In the genomic region with DNA sequence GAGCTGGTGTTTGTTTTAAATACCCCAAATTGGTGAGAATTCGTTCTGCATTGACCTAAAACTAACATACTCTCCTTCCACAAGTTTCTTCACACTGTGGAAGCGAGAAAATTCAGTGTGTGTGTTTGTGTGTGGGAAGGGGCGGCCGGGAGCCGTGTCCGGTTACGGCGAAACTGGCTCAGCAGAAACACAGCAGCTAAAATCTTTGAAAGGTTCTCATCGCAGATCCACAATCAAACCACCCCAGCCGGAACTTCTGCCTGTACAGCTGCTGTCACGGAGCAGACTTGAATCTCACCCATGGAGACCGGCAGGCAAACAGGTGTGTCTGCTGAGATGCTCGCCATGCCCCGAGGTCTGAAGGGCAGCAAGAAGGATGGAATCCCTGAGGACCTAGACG, we compare ENCODE assay signal across 14 cellular contexts. TPM values are rescaled to one million over a fixed set of nuclear protein-coding genes. Genes with fewer than 3 reads are reported as not detected.
"Had no signal": no experiment of that assay in that cellular context is flagged by ENCODE, and none has a peak within 500 bp of the region (broad histone marks: within the 10 kb centered on the region; RNA-seq: fewer than 3 reads in every experiment).

Gene TAF11L4 (plus strand): TSS at position 301 of the 400 bp plus-strand sequence.

RNA-seq across cellular contexts. Expression of gene TAF11L4, which starts in this region (rescaled TPM):
- total RNA-seq: activated B cell treated with CpG ODN at 0.5 μM for 24 hours; activated CD4-positive, alpha-beta memory T cell treated with anti-CD3 and anti-CD28 coated beads for 36 hours; activated CD4-positive, alpha-beta memory T cell treated with anti-CD3 and anti-CD28 coated beads, Interleukin-2, amount 10 ng/mL, durations not matched to agents 7 days and 5 days; activated CD4-positive, alpha-beta T cell treated with anti-CD3 and anti-CD28 coated beads for 36 hours; activated CD4-positive, alpha-beta T cell treated with anti-CD3 and anti-CD28 coated beads, Interleukin-2, amount 10 ng/mL, durations not matched to agents 24 days and 14 days; activated CD4-positive, alpha-beta T cell treated with anti-CD3 and anti-CD28 coated beads, Interleukin-2, amount 10 ng/mL, durations not matched to agents 7 days and 5 days; activated CD8-positive, alpha-beta memory T cell treated with anti-CD3 and anti-CD28 coated beads for 36 hours; activated CD8-positive, alpha-beta memory T cell treated with anti-CD3 and anti-CD28 coated beads, Interleukin-2, amount 10 ng/mL, durations not matched to agents 7 days and 5 days; activated CD8-positive, alpha-beta T cell treated with anti-CD3 and anti-CD28 coated beads for 36 hours; activated CD8-positive, alpha-beta T cell treated with anti-CD3 and anti-CD28 coated beads, Interleukin-2, amount 10 ng/mL, durations not matched to agents 7 days and 5 days; T-helper 1 cell treated with Interleukin-12 subunit alpha and Interleukin-12 subunit beta and Interleukin-4 antibody, amounts not matched to agents 30 ng/mL and 1 ng/mL, for 36 hours; T-helper 17 cell; T-helper 2 cell treated with Interferon-gamma antibody and Interleukin-4, amounts not matched to agents 100 ng/mL and 5 ng/mL, for 36 hours; WTC11 had no signal
